24 cellular contexts compared by ENCODE assay signal in the genomic region with DNA sequence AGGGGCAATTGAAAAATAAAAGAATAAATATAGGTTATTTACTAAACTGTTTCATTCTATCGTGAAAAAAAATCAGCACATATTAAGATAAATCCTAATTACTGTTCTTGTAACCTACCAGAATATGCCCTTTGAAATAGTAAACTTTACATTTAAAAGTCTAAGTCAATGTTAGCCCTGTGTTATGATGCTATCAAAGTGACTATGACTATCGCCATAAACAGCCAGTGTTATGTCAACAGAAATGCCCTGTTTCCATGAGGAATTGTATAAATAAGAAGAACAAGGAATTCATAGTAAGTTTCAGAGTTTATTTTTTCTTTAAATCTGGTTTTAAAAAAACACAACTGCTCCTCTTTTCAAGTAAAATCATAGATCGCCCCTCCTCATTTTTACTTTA.
"Had no signal": no experiment of that assay in that cellular context is flagged by ENCODE, and none has a peak within 500 bp of the region (broad histone marks: within the 10 kb centered on the region; RNA-seq: fewer than 3 reads in every experiment).

No MANE protein-coding gene starts in this region.

- H3K27me3 Mint-ChIP-seq: activated CD4-positive, alpha-beta T cell treated with anti-CD3 and anti-CD28 coated beads for 36 hours; activated naive CD8-positive, alpha-beta T cell treated with anti-CD3 and anti-CD28 coated beads, Interleukin-2, amount 10 ng/mL, durations not matched to agents 7 days and 5 days; central memory CD8-positive, alpha-beta T cell; stimulated activated naive CD8-positive, alpha-beta T cell treated with anti-CD3 and anti-CD28 coated beads, Interleukin-15, Interleukin-2, amounts not matched to agents 100 ng/mL and 50 ng/mL, for 24 hours had no signal

- H3K4me1 ChIP-seq: prostate gland had no signal

- H3K36me3 ChIP-seq: brain microvascular endothelial cell, left lung, prostate gland, vagina had no signal

- ATAC-seq: activated CD4-positive, alpha-beta T cell treated with anti-CD3 and anti-CD28 coated beads for 36 hours; right cardiac atrium; WTC11 had no signal

- H3K9me3 Mint-ChIP-seq: activated naive CD8-positive, alpha-beta T cell treated with anti-CD3 and anti-CD28 coated beads, Interleukin-2, amount 10 ng/mL, durations not matched to agents 7 days and 5 days; activated T-helper 1 cell treated with anti-CD3 and anti-CD28 coated beads, Interleukin-12 subunit alpha, Interleukin-12 subunit beta, Interleukin-2, Interleukin-4 antibody, amounts not matched to agents 30 ng/mL and 10 ng/mL and 1 ng/mL, durations not matched to agents 14 hours and 24 hours and 36 hours; central memory CD8-positive, alpha-beta T cell; neural crest cell; stimulated activated naive CD8-positive, alpha-beta T cell treated with anti-CD3 and anti-CD28 coated beads, Interleukin-15, Interleukin-2, amounts not matched to agents 100 ng/mL and 50 ng/mL, for 24 hours; WTC11 had no signal

- H3K4me3 ChIP-seq: left lung, prostate gland, skin epidermis, tibial nerve, vagina had no signal

- H3K9me3 ChIP-seq: left lung, prostate gland, tibial nerve, vagina had no signal

- H3K27ac ChIP-seq: brain microvascular endothelial cell, left lung, prostate gland, skin epidermis, tibial nerve, vagina had no signal

- H3K27ac Mint-ChIP-seq: activated CD4-positive, alpha-beta T cell treated with anti-CD3 and anti-CD28 coated beads for 36 hours; activated naive CD8-positive, alpha-beta T cell treated with anti-CD3 and anti-CD28 coated beads, Interleukin-2, amount 10 ng/mL, durations not matched to agents 7 days and 5 days; activated T-helper 1 cell treated with anti-CD3 and anti-CD28 coated beads, Interleukin-12 subunit alpha, Interleukin-12 subunit beta, Interleukin-2, Interleukin-4 antibody, amounts not matched to agents 30 ng/mL and 10 ng/mL and 1 ng/mL, durations not matched to agents 14 hours and 24 hours and 36 hours; stimulated activated naive CD8-positive, alpha-beta T cell treated with anti-CD3 and anti-CD28 coated beads, Interleukin-15, Interleukin-2, amounts not matched to agents 100 ng/mL and 50 ng/mL, for 24 hours; WTC11 had no signal

- H3K4me3 Mint-ChIP-seq: activated CD4-positive, alpha-beta T cell treated with anti-CD3 and anti-CD28 coated beads for 36 hours; activated naive CD8-positive, alpha-beta T cell treated with anti-CD3 and anti-CD28 coated beads, Interleukin-2, amount 10 ng/mL, durations not matched to agents 7 days and 5 days; activated T-helper 1 cell treated with anti-CD3 and anti-CD28 coated beads, Interleukin-12 subunit alpha, Interleukin-12 subunit beta, Interleukin-2, Interleukin-4 antibody, amounts not matched to agents 30 ng/mL and 10 ng/mL and 1 ng/mL, durations not matched to agents 14 hours and 24 hours and 36 hours; central memory CD8-positive, alpha-beta T cell; neural crest cell; stimulated activated naive CD8-positive, alpha-beta T cell treated with anti-CD3 and anti-CD28 coated beads, Interleukin-15, Interleukin-2, amounts not matched to agents 100 ng/mL and 50 ng/mL, for 24 hours; WTC11 had no signal

- DNase-seq: activated CD4-positive, alpha-beta T cell treated with anti-CD3 and anti-CD28 coated beads for 36 hours; activated CD4-positive, alpha-beta T cell treated with anti-CD3 and anti-CD28 coated beads, Interleukin-2, amount 50 U/mL, for 48 hours; activated gamma-delta T cell treated with Interleukin-2 at 50 U/mL for 16 hours; activated naive CD8-positive, alpha-beta T cell treated with anti-CD3 and anti-CD28 coated beads, Interleukin-2, amount 10 ng/mL, durations not matched to agents 7 days and 5 days; activated T-cell treated with anti-CD3 and anti-CD28 coated beads for 4 hours; brain microvascular endothelial cell; cortex of kidney; effector CD8-positive, alpha-beta T cell; islet precursor cell; left lung; mammary epithelial cell; midbrain; right cardiac atrium; stimulated activated CD4-positive, alpha-beta T cell treated with anti-CD3 and anti-CD28 coated beads, Interleukin-15, amount 100 ng/mL, for 24 hours; stimulated activated CD4-positive, alpha-beta T cell treated with anti-CD3 and anti-CD28 coated beads, Interleukin-2, amount 100 ng/mL, for 48 hours had no signal

- H3K36me3 Mint-ChIP-seq: WTC11 had no signal

- H3K27me3 ChIP-seq: brain microvascular endothelial cell, left lung, tibial nerve, vagina had no signal

- H3K4me1 Mint-ChIP-seq: neural crest cell, WTC11 had no signal
